ENCODE assay signal across 8 cellular contexts in genomic region chr1:161020573-161021167, GRCh38. TPM values are rescaled to one million over a fixed set of nuclear protein-coding genes. Genes with fewer than 3 reads are reported as not detected.
A peak's percentile ranks its signal among the peaks of the same experiment; 100 is the strongest.
DNase-seq lines count a peak whose midpoint lies in the region; ATAC-seq and TF ChIP-seq lines count a peak whose summit lies in the region.

Gene F11R (minus strand): TSS chr1:161021152. CDS start chr1:161021073, 79 bp downstream.

- TF ChIP-seq POLR2A in tibial nerve (IDR thresholded peaks at IDR 0.05) = no peak

- ATAC-seq in GM21528 (IDR thresholded peaks at IDR 0.05; ENCODE audit: low FRiP score, unreplicated experiment) (peak; percentile 31), T-helper 17 cell (peak; percentile 45)

- peak; percentile 63 for TF ChIP-seq CTCF in endodermal cell (conservative IDR thresholded peaks at IDR 0.05)
- peak in 2 of 5 experiments; percentile 23 to 38 for TF ChIP-seq CTCF in tibial nerve (IDR thresholded peaks at IDR 0.05)

- peak within 1 kb of the TSS; percentile 98 for H3K4me3 ChIP-seq in endodermal cell (ENCODE audit: low read length)
- H3K4me3 ChIP-seq in tibial nerve = peak within 1 kb of the TSS; percentile 27 to 67 (median 43)

- H3K9ac ChIP-seq in endodermal cell (ENCODE audit: extremely low read depth, low read length, poor library complexity, severe bottlenecking) = peak within 1 kb of the TSS; percentile 96

- peak within 1 kb of the TSS; percentile 63 for H3K27ac ChIP-seq in endodermal cell (ENCODE audit: low read depth, low read length)
- H3K27ac ChIP-seq in tibial nerve = peak within 1 kb of the TSS in 3 of 4 donors; percentile 31 to 85 (median 59)

- TF ChIP-seq EP300 in tibial nerve (IDR thresholded peaks at IDR 0.05) = no peak

- WGBS in endodermal cell (ENCODE audit: insufficient coverage in 1 of 2, insufficient read length in 1 of 2), 2 experiments = 0% methylated on average over 21 to 35 of the region's 35 CpGs
- 1 to 4% methylated on average over 22 to 35 of the region's 35 CpGs for WGBS in tibial nerve, 2 donors

- no peaks in the 10 kb centered on the region for H3K9me3 ChIP-seq in T-helper 17 cell (ENCODE audit: control insufficient read depth, low read length, poor library complexity, severe bottlenecking)
- no peaks in the 10 kb centered on the region for H3K9me3 ChIP-seq in endodermal cell (ENCODE audit: control insufficient read depth, low read length)
- no peaks in the 10 kb centered on the region for H3K9me3 ChIP-seq in tibial nerve

- peaks cover 35% of the 10 kb centered on the region for H3K4me1 Mint-ChIP-seq in T-helper 17 cell
- peaks cover 40% of the 10 kb centered on the region for H3K4me1 Mint-ChIP-seq in endodermal cell

- H3K27me3 Mint-ChIP-seq in T-helper 17 cell (no peaks in the 10 kb centered on the region), endodermal cell (ENCODE audit: insufficient read depth) (no peaks in the 10 kb centered on the region)

- H3K27ac Mint-ChIP-seq in T-helper 17 cell = peak within 1 kb of the TSS; percentile 97
- H3K27ac Mint-ChIP-seq in endodermal cell = peak within 1 kb of the TSS; percentile 100

- H3K27me3 ChIP-seq in endodermal cell (ENCODE audit: control insufficient read depth, insufficient read depth, low read length, poor library complexity, severe bottlenecking) = no peaks in the 10 kb centered on the region
- H3K27me3 ChIP-seq in tibial nerve = peaks cover 0 to 44% of the 10 kb centered on the region in 2 donors

- H3K9me3 Mint-ChIP-seq in endodermal cell = no peaks in the 10 kb centered on the region

- DNase-seq in SKM-1 treated with dmso at 0.1 percent for 144 hours (lab: John Stamatoyannopoulos, UW; ENCODE audit: unreplicated experiment) (peak; percentile 50), SKM-1 (lab: John Stamatoyannopoulos, UW; ENCODE audit: unreplicated experiment) (no peak), HuH-7 (ENCODE audit: low spot score) (peak; percentile 66), T-helper 17 cell (peak in 1 of 3 donors; percentile 13), endodermal cell (peak; percentile 89), mesenteric fat pad (ENCODE audit: low spot score) (no peak), tibial nerve (ENCODE audit: low spot score in 2 of 2) (no peak)

- H3K4me3 Mint-ChIP-seq in T-helper 17 cell (peak within 1 kb of the TSS; percentile 93), endodermal cell (peak within 1 kb of the TSS; percentile 99)

- H3K36me3 ChIP-seq in endodermal cell (ENCODE audit: control insufficient read depth, insufficient read depth, low read length) (no peaks in the 10 kb centered on the region), tibial nerve (no peaks in the 10 kb centered on the region)

- peaks cover 7% of the 10 kb centered on the region for H3K4me1 ChIP-seq in endodermal cell (ENCODE audit: control insufficient read depth, insufficient read depth, low read length)
- H3K4me1 ChIP-seq in tibial nerve = peaks cover 0 to 16% (median 7%) of the 10 kb centered on the region in 4 donors

- peaks cover 2% of the 10 kb centered on the region for H3K36me3 Mint-ChIP-seq in T-helper 17 cell (ENCODE audit: low read depth)
- H3K36me3 Mint-ChIP-seq in endodermal cell (ENCODE audit: low read depth) = peaks cover 8% of the 10 kb centered on the region

RNA-seq across cellular contexts. Expression of gene F11R, which starts in this region (rescaled TPM):
- 10 to 100 TPM; 13.5 to 23.6 TPM for total RNA-seq in T-helper 17 cell
- 100 to 1,000 TPM; 190 to 226 TPM for total RNA-seq in endodermal cell
- polyA plus RNA-seq in endodermal cell (2013, experiment 1 of 2) = 59.3 TPM
- 61.6 TPM for polyA plus RNA-seq in endodermal cell (2013, experiment 2 of 2)
- 55.5 TPM for total RNA-seq in mesenteric fat pad
- total RNA-seq in tibial nerve = 10 to 100 TPM in 3 of 4 donors, 1 to 10 TPM in 1; 6.9 to 23.1 (median 14.9) TPM

Comparison
In these comparisons a context has a peak if more than half of its experiments do, and no peak if none do; other contexts are left out.
1. DNase-seq: peak in SKM-1 treated with dmso at 0.1 percent for 144 hours (single experiment), HuH-7 (single experiment) and endodermal cell (single experiment); none in SKM-1 (single experiment), mesenteric fat pad (single experiment) and tibial nerve (0 of 2).